11 cellular contexts compared by ENCODE assay signal in the genomic region with DNA sequence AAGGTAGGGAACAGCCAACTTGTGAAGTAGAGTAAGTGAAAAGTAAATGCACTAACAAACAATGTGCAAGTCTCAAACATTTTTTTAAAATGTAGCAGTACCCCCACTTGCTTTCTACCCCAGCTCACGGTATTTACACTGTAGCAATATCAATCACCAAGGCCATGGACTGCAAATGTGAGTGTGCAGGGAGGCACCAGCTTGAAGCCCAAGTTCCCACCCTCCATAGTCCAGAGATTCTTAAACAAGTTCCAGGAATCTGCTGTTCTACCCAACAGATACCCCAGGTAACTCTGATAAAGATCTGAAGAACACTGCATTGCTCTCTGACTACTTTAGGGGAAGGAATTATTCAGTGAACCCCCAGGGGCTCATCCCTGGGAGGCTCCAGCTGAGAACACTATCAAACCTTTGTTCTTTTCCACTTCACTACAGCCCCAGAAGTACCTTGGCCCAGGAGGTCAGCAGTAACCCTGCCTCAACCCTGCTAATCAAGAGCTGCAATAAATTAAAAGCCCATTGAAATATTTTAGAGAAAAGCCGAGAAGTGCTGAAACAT.
DNase-seq lines count a peak whose midpoint lies in the region; ATAC-seq and TF ChIP-seq lines count a peak whose summit lies in the region.
"Had no signal": no experiment of that assay in that cellular context is flagged by ENCODE, and none has a peak within 500 bp of the region (broad histone marks: within the 10 kb centered on the region; RNA-seq: fewer than 3 reads in every experiment).

No MANE protein-coding gene starts in this region.

- H3K36me3 ChIP-seq in CD8-positive, alpha-beta T cell (ENCODE audit: insufficient read depth, low read length) = no peaks in the 10 kb centered on the region
- no peaks in the 10 kb centered on the region for H3K36me3 ChIP-seq in mucosa of descending colon (ENCODE audit: low read depth)

- peak overlapping the region; percentile 45 for H3K4me3 Mint-ChIP-seq in CD8-positive, alpha-beta T cell
- H3K4me3 Mint-ChIP-seq in effector memory CD8-positive, alpha-beta T cell = peak overlapping the region in 1 of 2 donors; percentile 78
- H3K4me3 Mint-ChIP-seq in progenitor cell of endocrine pancreas (ENCODE audit: low read depth) = peak overlapping the region; percentile 19

- ATAC-seq in CD8-positive, alpha-beta T cell = no peak
- ATAC-seq in effector memory CD8-positive, alpha-beta T cell (replicated peaks) = no peak
- ATAC-seq in mucosa of descending colon (no peak), HG02763 (IDR thresholded peaks at IDR 0.05; ENCODE audit: unreplicated experiment) (no peak)

- no peaks in the 10 kb centered on the region for H3K9me3 ChIP-seq in CD8-positive, alpha-beta T cell (ENCODE audit: low read length)
- H3K9me3 ChIP-seq in mucosa of descending colon = no peaks in the 10 kb centered on the region
- H3K9me3 ChIP-seq: Caco-2 had no signal

- peaks cover 62% of the 10 kb centered on the region for H3K4me1 ChIP-seq in CD8-positive, alpha-beta T cell (ENCODE audit: insufficient read depth, low read length)
- no peaks in the 10 kb centered on the region for H3K4me1 ChIP-seq in mucosa of descending colon (ENCODE audit: low read depth)

- no peak for TF ChIP-seq CTCF in CD8-positive, alpha-beta T cell (IDR thresholded peaks at IDR 0.05)
- TF ChIP-seq CTCF in progenitor cell of endocrine pancreas (IDR thresholded peaks at IDR 0.05; ENCODE audit: unreplicated experiment) = no peak
- no peak for TF ChIP-seq CTCF in mucosa of descending colon (IDR thresholded peaks at IDR 0.05)
- no peak for TF ChIP-seq CTCF in RWPE1 (conservative IDR thresholded peaks at IDR 0.05; ENCODE audit: low read depth)

- peaks cover 14% of the 10 kb centered on the region for H3K36me3 Mint-ChIP-seq in CD8-positive, alpha-beta T cell
- peaks cover 19% of the 10 kb centered on the region for H3K36me3 Mint-ChIP-seq in effector memory CD8-positive, alpha-beta T cell (ENCODE audit: insufficient read depth)
- peaks cover 20% of the 10 kb centered on the region for H3K36me3 Mint-ChIP-seq in progenitor cell of endocrine pancreas (ENCODE audit: insufficient read depth)

- peak overlapping the region; percentile 46 for H3K27ac ChIP-seq in CD8-positive, alpha-beta T cell (ENCODE audit: low read depth, low read length)
- no peak overlapping the region for H3K27ac ChIP-seq in RWPE1

- DNase-seq in CD8-positive, alpha-beta T cell = no peak
- DNase-seq in NCI-H69 (lab: John Stamatoyannopoulos, UW) = peak; percentile 18
- no peak for DNase-seq in effector memory CD8-positive, alpha-beta T cell
- no peak for DNase-seq in progenitor cell of endocrine pancreas (ENCODE audit: low spot score, unreplicated experiment)
- DNase-seq in mucosa of descending colon = no peak
- no peak for DNase-seq in GF-D8 (lab: John Stamatoyannopoulos, UW)
- DNase-seq in RWPE1 (ENCODE audit: low spot score) = no peak
- DNase-seq: Caco-2, NCI-H1048, T-helper 1 cell had no signal

- H3K27ac Mint-ChIP-seq in CD8-positive, alpha-beta T cell = peak overlapping the region; percentile 94
- peak overlapping the region; percentile 87 to 88 for H3K27ac Mint-ChIP-seq in effector memory CD8-positive, alpha-beta T cell
- peak overlapping the region; percentile 88 for H3K27ac Mint-ChIP-seq in progenitor cell of endocrine pancreas

- H3K27me3 ChIP-seq in CD8-positive, alpha-beta T cell (ENCODE audit: insufficient read depth, low read length) = no peaks in the 10 kb centered on the region

- POLR2A ChIA-PET in CD8-positive, alpha-beta T cell (lab: Charles Lee) = interaction anchor here (0.6 to 2.4 kb wide), 10 partner anchors 8 to 183 kb away, joined by 3 to 9 read pairs (median 3); no protein-coding TSS in a partner anchor
- POLR2A ChIA-PET in RWPE1 (lab: Yijun Ruan, JAX; ENCODE audit: low non-redundant PET) = no interaction called here

- H3K4me1 Mint-ChIP-seq in CD8-positive, alpha-beta T cell (ENCODE audit: low read depth) = peaks cover 83% of the 10 kb centered on the region
- H3K4me1 Mint-ChIP-seq in effector memory CD8-positive, alpha-beta T cell (ENCODE audit: low read depth in 2 of 2) = peaks cover 43 to 46% of the 10 kb centered on the region in 2 donors
- H3K4me1 Mint-ChIP-seq in progenitor cell of endocrine pancreas (ENCODE audit: low read depth) = peaks cover 34% of the 10 kb centered on the region

- CTCF ChIA-PET in CD8-positive, alpha-beta T cell (lab: Charles Lee) = interaction anchor here (0.6 to 5.5 kb wide), 8 partner anchors 13 to 475 kb away, joined by 3 to 40 read pairs (median 3); no protein-coding TSS in a partner anchor
- CTCF ChIA-PET in RWPE1 (lab: Yijun Ruan, JAX) = interaction anchor here (0.6 kb wide), 1 partner anchor 52 kb away, joined by 3 read pairs; no protein-coding TSS in a partner anchor

- H3K4me3 ChIP-seq in CD8-positive, alpha-beta T cell (ENCODE audit: low read depth, low read length) = no peak overlapping the region
- H3K4me3 ChIP-seq in mucosa of descending colon = no peak overlapping the region

- no peaks in the 10 kb centered on the region for H3K27me3 Mint-ChIP-seq in CD8-positive, alpha-beta T cell (ENCODE audit: low read depth)
- H3K27me3 Mint-ChIP-seq in effector memory CD8-positive, alpha-beta T cell = no peaks in the 10 kb centered on the region
- no peaks in the 10 kb centered on the region for H3K27me3 Mint-ChIP-seq in progenitor cell of endocrine pancreas

- H3K9me3 Mint-ChIP-seq in CD8-positive, alpha-beta T cell = peaks cover 5% of the 10 kb centered on the region
- peaks cover 0 to under 1% of the 10 kb centered on the region in 2 donors for H3K9me3 Mint-ChIP-seq in effector memory CD8-positive, alpha-beta T cell
- peaks cover 2% of the 10 kb centered on the region for H3K9me3 Mint-ChIP-seq in progenitor cell of endocrine pancreas (ENCODE audit: low read depth)

- intact Hi-C loops in CD8-positive, alpha-beta T cell (cut with DNase I, micrococcal nuclease) = loop anchor here (2.0 to 5.0 kb wide), 3 partner anchors 13 to 185 kb away; a partner anchor contains a TSS
- intact Hi-C loops in mucosa of descending colon (cut with DNase I, micrococcal nuclease) = no loop called here

Comparison
In these comparisons a context has a peak if more than half of its experiments do, and no peak if none do; other contexts are left out.
1. intact Hi-C loops: an anchor here in CD8-positive, alpha-beta T cell (2.0 to 5.0 kb wide); none called in mucosa of descending colon.